29 cellular contexts compared by ENCODE assay signal in genomic region chr12:63980211-63980610, GRCh38.
DNase-seq lines count a peak whose midpoint lies in the region; ATAC-seq, FAIRE-seq and TF ChIP-seq lines count a peak whose summit lies in the region.
"Had no signal": no experiment of that assay in that cellular context is flagged by ENCODE, and none has a peak within 500 bp of the region (broad histone marks: within the 10 kb centered on the region; RNA-seq: fewer than 3 reads in every experiment).

No MANE protein-coding gene starts in this region.

- ATAC-seq in GM18907 (IDR thresholded peaks at IDR 0.05; ENCODE audit: unreplicated experiment) = no peak
- ATAC-seq: GM12878, HepG2 had no signal

- H3K4me3 ChIP-seq in coronary artery = no peak overlapping the region
- no peak overlapping the region for H3K4me3 ChIP-seq in CD4-positive, alpha-beta memory T cell (ENCODE audit: low read length in 2 of 2)
- H3K4me3 ChIP-seq: BLaER1, GM12878, PC-9 had no signal

- H3K36me3 Mint-ChIP-seq in HFFc6 (ENCODE audit: low read depth) = peaks cover 45% of the 10 kb centered on the region
- no peaks in the 10 kb centered on the region for H3K36me3 Mint-ChIP-seq in CD4-positive, alpha-beta memory T cell
- H3K36me3 Mint-ChIP-seq: CD4-positive, CD25-positive, alpha-beta regulatory T cell had no signal

- FAIRE-seq in RCC 7860 (lab: Jason Lieb, UNC) = no peak
- FAIRE-seq: GM12878, H1, HepG2 had no signal

- no peak overlapping the region for H3K27ac ChIP-seq in coronary artery
- H3K27ac ChIP-seq in CD4-positive, alpha-beta memory T cell (ENCODE audit: low read depth, low read length) = no peak overlapping the region
- H3K27ac ChIP-seq: 22Rv1, BLaER1, PC-9 had no signal

- H3K4me1 Mint-ChIP-seq in HFFc6 (ENCODE audit: low read depth) = peaks cover 85% of the 10 kb centered on the region
- H3K4me1 Mint-ChIP-seq in CD4-positive, alpha-beta memory T cell = no peaks in the 10 kb centered on the region

- no peaks in the 10 kb centered on the region for H3K9me3 ChIP-seq in CD4-positive, alpha-beta memory T cell (ENCODE audit: control insufficient read depth in 1 of 2, low read length in 2 of 2)
- H3K9me3 ChIP-seq: BLaER1, SK-N-SH had no signal

- H3K27me3 ChIP-seq in CD4-positive, alpha-beta memory T cell (ENCODE audit: insufficient read depth, low read length) = no peaks in the 10 kb centered on the region
- H3K27me3 ChIP-seq: BLaER1 had no signal

- CTCF ChIA-PET in CD4-positive, alpha-beta memory T cell (lab: Charles Lee; ENCODE audit: partially characterized antibody) = interaction anchor here (0.7 kb wide), 1 partner anchor 19 kb away, joined by 3 read pairs; no protein-coding TSS in a partner anchor

- no peaks in the 10 kb centered on the region for H3K4me1 ChIP-seq in CD4-positive, alpha-beta memory T cell (ENCODE audit: insufficient read depth, low read length)
- H3K4me1 ChIP-seq: BLaER1 had no signal

- no peak overlapping the region for H3K4me3 Mint-ChIP-seq in HFFc6
- H3K4me3 Mint-ChIP-seq in CD4-positive, alpha-beta memory T cell = no peak overlapping the region
- H3K4me3 Mint-ChIP-seq: CD4-positive, CD25-positive, alpha-beta regulatory T cell had no signal

- POLR2A ChIA-PET in CD4-positive, alpha-beta memory T cell (lab: Charles Lee; ENCODE audit: partially characterized antibody) = no interaction called here

- DNase-seq in A172 (ENCODE audit: low spot score) (peak; percentile 5), HFFc6 (no peak), RCC 7860 (ENCODE audit: low spot score) (peak; percentile 62), kidney tubule cell (ENCODE audit: low spot score) (peak; percentile 76), ureter (ENCODE audit: low spot score) (no peak), coronary artery (ENCODE audit: low spot score) (no peak)
- no peak for DNase-seq in CD4-positive, alpha-beta memory T cell
- DNase-seq: CD4-positive, CD25-positive, alpha-beta regulatory T cell; COR-L47; DMS 273 treated with DMSO at 0.1 percent for 48 hours; DMS79; EL; GDM1; KBM-7; NCI-H1105 treated with DMSO at 0.1 percent for 48 hours; NCI-H2029; NCI-H446 treated with DMSO at 0.1 percent for 48 hours; NCI-H526; NCI-H82; NK-92 treated with Interleukin-12 subunit alpha and Interleukin-12 subunit beta, amount 100 ng/mL, for 24 hours; PC-9; SIG-M5; SK-N-SH had no signal

- intact Hi-C loops in CD4-positive, alpha-beta memory T cell (cut with micrococcal nuclease) = no loop called here

- H3K27me3 Mint-ChIP-seq in HFFc6 (ENCODE audit: insufficient read depth) = peaks cover 6% of the 10 kb centered on the region
- H3K27me3 Mint-ChIP-seq in CD4-positive, alpha-beta memory T cell = peaks cover 0 to 9% of the 10 kb centered on the region in 2 donors

- TF ChIP-seq CTCF in HFFc6 (IDR thresholded peaks at IDR 0.05) (no peak), coronary artery (IDR thresholded peaks at IDR 0.05) (no peak)

- H3K36me3 ChIP-seq in CD4-positive, alpha-beta memory T cell (ENCODE audit: insufficient read depth, low read length) = no peaks in the 10 kb centered on the region
- H3K36me3 ChIP-seq: BLaER1 had no signal

- H3K9me3 Mint-ChIP-seq in HFFc6 = peaks cover 17% of the 10 kb centered on the region
- H3K9me3 Mint-ChIP-seq in CD4-positive, alpha-beta memory T cell = peaks cover 0 to 2% (median 0%) of the 10 kb centered on the region in 8 donors

- H3K27ac Mint-ChIP-seq in HFFc6 = 0 out of 2 replicates have a peak overlapping the region, but pooled peaks have one; percentile 84
- no peak overlapping the region for H3K27ac Mint-ChIP-seq in CD4-positive, alpha-beta memory T cell
- H3K27ac Mint-ChIP-seq: CD4-positive, CD25-positive, alpha-beta regulatory T cell had no signal

Comparison
In these comparisons a context has a peak if more than half of its experiments do, and no peak if none do; other contexts are left out.
1. DNase-seq: peak in A172 (single experiment), RCC 7860 (single experiment) and kidney tubule cell (single experiment); none in HFFc6 (single experiment), ureter (single experiment), coronary artery (single experiment) and CD4-positive, alpha-beta memory T cell (0 of 5).